9 cellular contexts compared by ENCODE assay signal in genomic region chr1:2134604-2135307, GRCh38. TPM values are rescaled to one million over a fixed set of nuclear protein-coding genes. Genes with fewer than 3 reads are reported as not detected.
A peak's percentile ranks its signal among the peaks of the same experiment; 100 is the strongest.
DNase-seq lines count a peak whose midpoint lies in the region; ATAC-seq and TF ChIP-seq lines count a peak whose summit lies in the region.
"Had no signal": no experiment of that assay in that cellular context is flagged by ENCODE, and none has a peak within 500 bp of the region (broad histone marks: within the 10 kb centered on the region; RNA-seq: fewer than 3 reads in every experiment).

No MANE protein-coding gene starts in this region.

- no peak for TF ChIP-seq POLR2A in gastroesophageal sphincter (IDR thresholded peaks at IDR 0.05)

- H3K36me3 Mint-ChIP-seq in nephron progenitor cell (ENCODE audit: low read depth) = no peaks in the 10 kb centered on the region
- H3K36me3 Mint-ChIP-seq in type B pancreatic cell = peaks cover 2% of the 10 kb centered on the region

- ATAC-seq in gastroesophageal sphincter = no peak
- ATAC-seq: pancreas had no signal

- H3K4me3 Mint-ChIP-seq in nephron progenitor cell = peak overlapping the region; percentile 32
- H3K4me3 Mint-ChIP-seq in type B pancreatic cell = peak overlapping the region; percentile 77

- H3K27me3 Mint-ChIP-seq in nephron progenitor cell (ENCODE audit: low read depth, poor library complexity) (no peaks in the 10 kb centered on the region), type B pancreatic cell (no peaks in the 10 kb centered on the region)

- H3K9me3 ChIP-seq in SJSA1 (replicated peaks) (no peaks in the 10 kb centered on the region), gastroesophageal sphincter (no peaks in the 10 kb centered on the region)
- H3K9me3 ChIP-seq: pancreas had no signal

- H3K27ac Mint-ChIP-seq in nephron progenitor cell = peak overlapping the region; percentile 78
- peak overlapping the region; percentile 99 for H3K27ac Mint-ChIP-seq in type B pancreatic cell

- TF ChIP-seq EP300 in gastroesophageal sphincter (IDR thresholded peaks at IDR 0.05) = no peak

- 74 to 96% methylated on average over 9 to 15 of the region's 40 CpGs for WGBS in gastroesophageal sphincter (ENCODE audit: low coverage in 1 of 2), 2 donors

- TF ChIP-seq CTCF in gastroesophageal sphincter (IDR thresholded peaks at IDR 0.05) (no peak), nephron progenitor cell (IDR thresholded peaks at IDR 0.05) (no peak), type B pancreatic cell (conservative IDR thresholded peaks at IDR 0.05) (no peak)

- H3K27me3 ChIP-seq in SJSA1 (replicated peaks) (no peaks in the 10 kb centered on the region), gastroesophageal sphincter (no peaks in the 10 kb centered on the region)
- H3K27me3 ChIP-seq: pancreas had no signal

- no peak for DNase-seq in SJSA1 (ENCODE audit: low read depth in 1 of 2, low spot score in 2 of 2)
- no peak for DNase-seq in nephron progenitor cell
- DNase-seq in type B pancreatic cell (ENCODE audit: extremely low spot score, unreplicated experiment) = no peak
- DNase-seq in H4 (ENCODE audit: low spot score) = no peak
- DNase-seq in HT-29 (ENCODE audit: low spot score) = no peak
- DNase-seq in NCI-H1092 (lab: John Stamatoyannopoulos, UW) = no peak
- DNase-seq: GOT3, pancreas had no signal

- H3K4me1 Mint-ChIP-seq in nephron progenitor cell (peaks cover 74% of the 10 kb centered on the region), type B pancreatic cell (ENCODE audit: unreplicated experiment) (peaks cover 41% of the 10 kb centered on the region)

- peak overlapping the region; percentile 77 for H3K27ac ChIP-seq in SJSA1
- H3K27ac ChIP-seq in gastroesophageal sphincter = peak overlapping the region; percentile 22 to 96 (median 92)

- H3K36me3 ChIP-seq in SJSA1 (no peaks in the 10 kb centered on the region), gastroesophageal sphincter (no peaks in the 10 kb centered on the region)
- H3K36me3 ChIP-seq: pancreas had no signal

- H3K9me3 Mint-ChIP-seq in nephron progenitor cell (no peaks in the 10 kb centered on the region), type B pancreatic cell (no peaks in the 10 kb centered on the region)

- H3K4me3 ChIP-seq in SJSA1 (no peak overlapping the region), gastroesophageal sphincter (no peak overlapping the region)
- H3K4me3 ChIP-seq: pancreas had no signal

- peaks cover 50% of the 10 kb centered on the region for H3K4me1 ChIP-seq in SJSA1 (replicated peaks)
- peaks cover 0 to 34% (median 5%) of the 10 kb centered on the region in 3 donors for H3K4me1 ChIP-seq in gastroesophageal sphincter

RNA-seq across cellular contexts. Expression of gene FAAP20, which starts 59.8 kb away (rescaled TPM):
- 39.2 and 48.6 TPM in 2 replicates for total RNA-seq in SJSA1 (2014; rRNA removed; shearing (Covaris generic))
- 10 to 100 TPM; 25.8 to 51.1 (median 43.3) TPM for total RNA-seq in gastroesophageal sphincter
- 45.8 and 73.8 TPM in 2 replicates for total RNA-seq in type B pancreatic cell (ENCODE audit: low replicate concordance)
- total RNA-seq in H4 (2014; rRNA removed; shearing (Covaris generic)) = 24.5 and 28.5 TPM in 2 replicates
- total RNA-seq in HT-29 (2014; rRNA removed; shearing (Covaris generic)) = 99.3 and 119 TPM in 2 replicates
